14 cellular contexts compared by ENCODE assay signal in the genomic region with DNA sequence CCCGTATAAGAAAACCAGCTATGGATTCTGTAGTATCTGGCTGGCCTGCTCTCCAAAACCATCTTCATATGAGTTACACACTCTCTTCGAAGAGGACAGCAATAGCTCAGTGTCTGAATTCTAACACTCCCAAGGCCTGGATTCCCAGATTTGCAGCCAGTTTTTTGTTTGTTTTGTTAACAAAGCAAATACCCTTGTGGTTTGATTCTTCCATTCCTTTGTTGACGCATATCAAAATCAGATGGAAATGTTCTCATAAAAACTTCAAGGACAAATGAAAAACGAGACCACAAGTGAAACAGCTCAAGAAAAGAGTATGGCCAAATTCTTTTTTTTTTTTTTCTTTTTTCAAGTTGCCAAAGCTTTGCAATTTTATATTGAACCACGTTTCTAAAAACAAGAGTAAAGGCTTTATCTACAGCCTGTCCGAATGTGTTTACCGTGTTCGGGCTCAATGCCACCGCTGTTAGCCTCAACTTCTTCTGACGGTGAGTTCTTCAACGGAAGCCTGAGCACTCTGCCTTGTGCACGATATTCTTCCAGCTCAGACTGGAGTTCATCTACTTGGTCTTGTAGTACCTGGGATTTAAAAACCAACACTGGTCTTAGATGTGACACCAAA.
DNase-seq lines count a peak whose midpoint lies in the region; ATAC-seq and TF ChIP-seq lines count a peak whose summit lies in the region.
"Had no signal": no experiment of that assay in that cellular context is flagged by ENCODE, and none has a peak within 500 bp of the region (broad histone marks: within the 10 kb centered on the region; RNA-seq: fewer than 3 reads in every experiment).

No MANE protein-coding gene starts in this region.

- no peak overlapping the region for H3K9ac ChIP-seq in H9 (ENCODE audit: extremely low read depth, insufficient read length, low read length)

- H3K27ac ChIP-seq in cingulate gyrus (ENCODE audit: low read depth, low read length): peak overlapping the region; percentile 11
- no peak overlapping the region for H3K27ac ChIP-seq in H9 (ENCODE audit: insufficient read length, low read depth, low read length)
- H3K27ac ChIP-seq: upper lobe of left lung had no signal

- H3K4me3 Mint-ChIP-seq in progenitor cell of endocrine pancreas (ENCODE audit: low read depth) (no peak overlapping the region), H9 (no peak overlapping the region)
- H3K4me3 Mint-ChIP-seq: activated CD8-positive, alpha-beta T cell treated with anti-CD3 and anti-CD28 coated beads for 36 hours; brain had no signal

- H4K8ac ChIP-seq in H9 (replicated peaks; ENCODE audit: insufficient read length, low read depth, low read length): no peak overlapping the region

- no peak overlapping the region for H4K5ac ChIP-seq in H9 (ENCODE audit: insufficient read length, low read depth, low read length)

- H3K9me3 ChIP-seq in H9 (ENCODE audit: control insufficient read depth, low read depth, low read length): no peaks in the 10 kb centered on the region
- H3K9me3 ChIP-seq: upper lobe of left lung had no signal

- peaks cover 24% of the 10 kb centered on the region for H3K36me3 Mint-ChIP-seq in progenitor cell of endocrine pancreas (ENCODE audit: insufficient read depth)
- H3K36me3 Mint-ChIP-seq in H9 (ENCODE audit: insufficient read depth in 1 of 3, low read depth in 3 of 3): peaks cover 25 to 57% (median 47%) of the 10 kb centered on the region in 3 experiments; a peak in 6 of 7 replicates

- H2BK12ac ChIP-seq in H9 (ENCODE audit: insufficient read length, low read depth, low read length): no peak overlapping the region

- H3K4ac ChIP-seq in H9 (ENCODE audit: low read depth, low read length): no peak overlapping the region

- no peak overlapping the region for H3T11ph ChIP-seq in H9 (ENCODE audit: low read length)

- no peak overlapping the region for H3K18ac ChIP-seq in H9 (ENCODE audit: insufficient read length, low read depth, low read length)

- H3K27ac Mint-ChIP-seq in progenitor cell of endocrine pancreas (no peak overlapping the region), H9 (no peak overlapping the region)

- no peak overlapping the region for H3K14ac ChIP-seq in H9 (ENCODE audit: insufficient read depth, low read length)

- no peak overlapping the region for H2AK5ac ChIP-seq in H9 (ENCODE audit: insufficient read length, low read length)

- H2BK5ac ChIP-seq in H9 (ENCODE audit: insufficient read length, low read length): no peak overlapping the region

- TF ChIP-seq CTCF in progenitor cell of endocrine pancreas (IDR thresholded peaks at IDR 0.05; ENCODE audit: unreplicated experiment) (no peak), H9 (conservative IDR thresholded peaks at IDR 0.05) (no peak)

- ATAC-seq in sciatic nerve (peak; percentile 82), HG03432 (IDR thresholded peaks at IDR 0.05; ENCODE audit: unreplicated experiment) (no peak)

- peak; percentile 90 for DNase-seq in DMS79 (lab: John Stamatoyannopoulos, UW)
- peak; percentile 56 for DNase-seq in NCI-H2029 treated with DMSO at 0.1 percent for 48 hours (lab: John Stamatoyannopoulos, UW)
- no peak for DNase-seq in sciatic nerve (ENCODE audit: low spot score)
- no peak for DNase-seq in epidermal melanocyte (ENCODE audit: insufficient read length, low spot score)
- DNase-seq in progenitor cell of endocrine pancreas (ENCODE audit: low spot score, unreplicated experiment): no peak
- DNase-seq in H9: no peak
- DNase-seq: activated CD8-positive, alpha-beta T cell treated with anti-CD3 and anti-CD28 coated beads for 36 hours; NCI-H1930; SIG-M5; stimulated activated CD4-positive, alpha-beta T cell treated with anti-CD3 and anti-CD28 coated beads, Interleukin-4, amount 100 ng/mL, for 24 hours; upper lobe of left lung had no signal

- no peaks in the 10 kb centered on the region for H4K20me1 ChIP-seq in H9 (ENCODE audit: control insufficient read depth, insufficient read depth, insufficient read length)

- H2AFZ ChIP-seq in H9 (ENCODE audit: low read length): no peak overlapping the region

- H4K91ac ChIP-seq in H9 (ENCODE audit: insufficient read length, low read depth, low read length): no peak overlapping the region

- no peak overlapping the region for H3K23ac ChIP-seq in H9 (ENCODE audit: insufficient read length, low read depth, low read length)

- no peak overlapping the region for H2BK20ac ChIP-seq in H9 (ENCODE audit: low read depth, low read length, poor library complexity, severe bottlenecking)

- H3K27me3 Mint-ChIP-seq in progenitor cell of endocrine pancreas (no peaks in the 10 kb centered on the region), H9 (ENCODE audit: low read depth) (no peaks in the 10 kb centered on the region; the same call in 1 of the 2 replicates)
- H3K27me3 Mint-ChIP-seq: activated CD8-positive, alpha-beta T cell treated with anti-CD3 and anti-CD28 coated beads for 36 hours; brain had no signal

- H3K9me3 Mint-ChIP-seq in progenitor cell of endocrine pancreas (ENCODE audit: low read depth): peaks cover 5% of the 10 kb centered on the region
- no peaks in the 10 kb centered on the region for H3K9me3 Mint-ChIP-seq in H9
- H3K9me3 Mint-ChIP-seq: activated CD8-positive, alpha-beta T cell treated with anti-CD3 and anti-CD28 coated beads for 36 hours; brain had no signal

- H3K4me2 ChIP-seq in H9 (ENCODE audit: insufficient read depth, insufficient read length, low read length): no peak overlapping the region

- H2BK120ac ChIP-seq in H9 (ENCODE audit: low read depth, low read length, poor library complexity, severe bottlenecking): no peak overlapping the region

- no peak overlapping the region for H3K56ac ChIP-seq in H9 (ENCODE audit: insufficient read length, low read depth, low read length)

- no peaks in the 10 kb centered on the region for H3K79me1 ChIP-seq in H9 (ENCODE audit: insufficient read depth, low read depth, low read length, poor library complexity, severe bottlenecking)

- intact Hi-C loops in sciatic nerve (cut with DNase I): no loop called here

- no CpG with 5 or more reads among the region's 12 CpGs for WGBS in H9 (ENCODE audit: extremely low coverage, insufficient read length, low lambda C conversion rate)

- no peaks in the 10 kb centered on the region for H3K79me2 ChIP-seq in H9 (ENCODE audit: insufficient read depth, low read length)

- no peaks in the 10 kb centered on the region for H3K27me3 ChIP-seq in H9 (ENCODE audit: insufficient read depth, low read length)
- H3K27me3 ChIP-seq: upper lobe of left lung had no signal

- H3K23me2 ChIP-seq in H9 (ENCODE audit: insufficient read length, low read depth, low read length, poor library complexity, severe bottlenecking): no peaks in the 10 kb centered on the region

- no peak overlapping the region for H2BK15ac ChIP-seq in H9 (ENCODE audit: low read depth, low read length)

- H3K4me1 ChIP-seq in H9 (ENCODE audit: insufficient read depth, low read length): no peaks in the 10 kb centered on the region
- H3K4me1 ChIP-seq: upper lobe of left lung had no signal

- H3K4me1 Mint-ChIP-seq in progenitor cell of endocrine pancreas (ENCODE audit: low read depth) (peaks cover 6% of the 10 kb centered on the region), H9 (0 out of 4 replicates have a peak, but pooled peaks cover 0 to under 1% of the 10 kb centered on the region in 2 experiments)
- H3K4me1 Mint-ChIP-seq: brain had no signal

Comparison
In these comparisons a context has a peak if more than half of its experiments do, and no peak if none do; other contexts are left out.
1. DNase-seq: peak in DMS79 (single experiment) and NCI-H2029 treated with DMSO at 0.1 percent for 48 hours (single experiment); none in sciatic nerve (single experiment), epidermal melanocyte (single experiment), progenitor cell of endocrine pancreas (single experiment) and H9 (single experiment).